In the genomic region with DNA sequence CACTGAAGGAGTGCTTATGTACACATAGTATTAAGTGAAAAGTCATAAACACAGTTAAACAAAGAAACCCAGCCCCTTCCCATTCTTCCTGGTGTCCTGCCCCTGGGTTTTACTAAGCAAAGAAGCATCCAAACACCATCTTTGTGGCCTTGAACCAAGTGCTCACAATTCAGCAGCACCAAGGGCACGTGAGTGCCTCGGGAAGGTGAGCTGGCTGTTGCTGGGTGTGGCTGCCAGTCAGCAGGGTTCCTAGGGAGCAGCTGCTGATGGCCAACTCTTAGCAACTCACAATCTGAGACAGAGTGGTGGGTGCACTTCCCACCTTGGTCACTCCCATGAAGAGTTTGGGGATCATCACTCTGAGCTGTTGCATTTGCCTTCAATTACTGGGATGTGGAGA, we compare ENCODE assay signal across 28 cellular contexts.
A peak's percentile ranks its signal among the peaks of the same experiment; 100 is the strongest.
DNase-seq lines count a peak whose midpoint lies in the region; ATAC-seq and TF ChIP-seq lines count a peak whose summit lies in the region.
"Had no signal": no experiment of that assay in that cellular context is flagged by ENCODE, and none has a peak within 500 bp of the region (broad histone marks: within the 10 kb centered on the region; RNA-seq: fewer than 3 reads in every experiment).

No MANE protein-coding gene starts in this region.

- peak overlapping the region; percentile 37 for H3K27ac Mint-ChIP-seq in activated CD4-positive, alpha-beta T cell treated with anti-CD3 and anti-CD28 coated beads, Interleukin-2, amount 10 ng/mL, durations not matched to agents 7 days and 5 days
- no peak overlapping the region for H3K27ac Mint-ChIP-seq in glutamatergic neuron (ENCODE audit: unreplicated experiment)
- H3K27ac Mint-ChIP-seq in activated naive CD4-positive, alpha-beta T cell treated with anti-CD3 and anti-CD28 coated beads, Interleukin-2, amount 50 U/mL, for 72 hours: peak overlapping the region in 1 of 2 donors; percentile 63
- H3K27ac Mint-ChIP-seq: activated naive CD8-positive, alpha-beta T cell treated with anti-CD3 and anti-CD28 coated beads, Interleukin-2, amount 10 ng/mL, durations not matched to agents 7 days and 5 days; nephron progenitor cell; stimulated activated naive CD8-positive, alpha-beta T cell treated with anti-CD3 and anti-CD28 coated beads, Interleukin-15, amount 100 ng/mL, for 72 hours had no signal

- POLR2A ChIA-PET in activated CD4-positive, alpha-beta T cell treated with anti-CD3 and anti-CD28 coated beads, Interleukin-2, amount 10 ng/mL, durations not matched to agents 7 days and 5 days (lab: Charles Lee): no interaction called here

- CTCF ChIA-PET in activated CD4-positive, alpha-beta T cell treated with anti-CD3 and anti-CD28 coated beads, Interleukin-2, amount 10 ng/mL, durations not matched to agents 7 days and 5 days (lab: Charles Lee): interaction anchor here (1.0 to 1.4 kb wide), 3 partner anchors 10 to 33 kb away, joined by 3 to 4 read pairs (median 3); no protein-coding TSS in a partner anchor

- no peaks in the 10 kb centered on the region for H3K79me2 ChIP-seq in osteoblast (ENCODE audit: insufficient read depth, low read length)

- H3K27me3 ChIP-seq in MG63 (no peaks in the 10 kb centered on the region), colonic mucosa (no peaks in the 10 kb centered on the region), osteoblast (ENCODE audit: insufficient read depth, low read length) (no peaks in the 10 kb centered on the region)
- H3K27me3 ChIP-seq: BLaER1 treated with 17β-estradiol and CSF1 and Interleukin-3, amounts not matched to agents 10 nM and 100 nM; ovary; Peyer's patch; tibial artery had no signal

- no peak overlapping the region for H2AFZ ChIP-seq in osteoblast (ENCODE audit: low read length)

- no peaks in the 10 kb centered on the region for H3K27me3 Mint-ChIP-seq in activated CD4-positive, alpha-beta T cell treated with anti-CD3 and anti-CD28 coated beads, Interleukin-2, amount 10 ng/mL, durations not matched to agents 7 days and 5 days
- no peaks in the 10 kb centered on the region for H3K27me3 Mint-ChIP-seq in glutamatergic neuron (ENCODE audit: unreplicated experiment)
- H3K27me3 Mint-ChIP-seq: activated naive CD8-positive, alpha-beta T cell treated with anti-CD3 and anti-CD28 coated beads, Interleukin-2, amount 10 ng/mL, durations not matched to agents 7 days and 5 days; stimulated activated naive CD8-positive, alpha-beta T cell treated with anti-CD3 and anti-CD28 coated beads, Interleukin-15, amount 100 ng/mL, for 72 hours had no signal

- no peaks in the 10 kb centered on the region for H3K4me1 ChIP-seq in colonic mucosa
- H3K4me1 ChIP-seq in osteoblast (ENCODE audit: insufficient read depth, low read length): no peaks in the 10 kb centered on the region
- H3K4me1 ChIP-seq: BLaER1 treated with 17β-estradiol and CSF1 and Interleukin-3, amounts not matched to agents 10 nM and 100 nM; Peyer's patch; tibial artery had no signal

- no peak for ATAC-seq in activated naive CD4-positive, alpha-beta T cell treated with anti-CD3 and anti-CD28 coated beads, Interleukin-2, amount 50 U/mL, for 72 hours
- ATAC-seq: left ventricle myocardium superior; stimulated activated naive CD8-positive, alpha-beta T cell treated with anti-CD3 and anti-CD28 coated beads, Interleukin-15, amount 100 ng/mL, for 72 hours had no signal

- H3K9me3 ChIP-seq in MG63 (no peaks in the 10 kb centered on the region), colonic mucosa (no peaks in the 10 kb centered on the region), osteoblast (ENCODE audit: low read depth, low read length) (no peaks in the 10 kb centered on the region)
- H3K9me3 ChIP-seq: ovary, Peyer's patch, tibial artery had no signal

- H3K4me2 ChIP-seq in osteoblast (ENCODE audit: insufficient read depth, low read length): no peak overlapping the region
- H3K4me2 ChIP-seq: BLaER1 treated with 17β-estradiol and CSF1 and Interleukin-3, amounts not matched to agents 10 nM and 100 nM had no signal

- H3K36me3 Mint-ChIP-seq in activated CD4-positive, alpha-beta T cell treated with anti-CD3 and anti-CD28 coated beads, Interleukin-2, amount 10 ng/mL, durations not matched to agents 7 days and 5 days (ENCODE audit: low read depth): peaks cover 76% of the 10 kb centered on the region
- no peaks in the 10 kb centered on the region for H3K36me3 Mint-ChIP-seq in glutamatergic neuron (ENCODE audit: unreplicated experiment)
- peaks cover 41 to 65% of the 10 kb centered on the region in 2 donors for H3K36me3 Mint-ChIP-seq in activated naive CD4-positive, alpha-beta T cell treated with anti-CD3 and anti-CD28 coated beads, Interleukin-2, amount 50 U/mL, for 72 hours

- H3K27ac ChIP-seq in colonic mucosa (no peak overlapping the region), osteoblast (ENCODE audit: low read depth, low read length) (no peak overlapping the region)
- H3K27ac ChIP-seq: BLaER1 treated with 17β-estradiol and CSF1 and Interleukin-3, amounts not matched to agents 10 nM and 100 nM; ovary; Peyer's patch; tibial artery; WERI-Rb-1 had no signal

- DNase-seq in activated CD4-positive, alpha-beta T cell treated with anti-CD3 and anti-CD28 coated beads, Interleukin-2, amount 10 ng/mL, durations not matched to agents 7 days and 5 days: no peak
- no peak for DNase-seq in activated CD4-positive, alpha-beta T cell treated with anti-CD3 and anti-CD28 coated beads for 1 hour
- peak; percentile 37 for DNase-seq in MG63
- peak; percentile 29 for DNase-seq in colonic mucosa
- DNase-seq in osteoblast (ENCODE audit: insufficient read length, low spot score, missing footprints): peak; percentile 74
- DNase-seq in glutamatergic neuron: no peak
- no peak for DNase-seq in activated naive CD4-positive, alpha-beta T cell treated with anti-CD3 and anti-CD28 coated beads, Interleukin-2, amount 50 U/mL, for 72 hours (ENCODE audit: low spot score in 2 of 2)
- DNase-seq: activated CD8-positive, alpha-beta memory T cell treated with anti-CD3 and anti-CD28 coated beads, Interleukin-2, amount 50 U/mL, for 4 hours; activated naive CD8-positive, alpha-beta T cell treated with anti-CD3 and anti-CD28 coated beads, Interleukin-2, amount 10 ng/mL, durations not matched to agents 7 days and 5 days; central memory CD4-positive, alpha-beta T cell; dermis blood vessel endothelial cell; DMS79; HCEC 1CT; left ventricle myocardium superior; midbrain; NCI-H1092; NCI-H2081; NCI-H510A treated with DMSO at 0.1 percent for 48 hours; nephron progenitor cell; ovary; Peyer's patch; SHP77 treated with DMSO at 0.1 percent for 48 hours; small intestine; stimulated activated naive CD8-positive, alpha-beta T cell treated with anti-CD3 and anti-CD28 coated beads, Interleukin-15, amount 100 ng/mL, for 72 hours; T-helper 9 cell; tibial artery; WERI-Rb-1 had no signal

- H3K36me3 ChIP-seq in MG63 (no peaks in the 10 kb centered on the region), colonic mucosa (no peaks in the 10 kb centered on the region), osteoblast (ENCODE audit: insufficient read depth, low read length) (no peaks in the 10 kb centered on the region)
- H3K36me3 ChIP-seq: ovary, WERI-Rb-1 had no signal

- H4K20me1 ChIP-seq in osteoblast (ENCODE audit: insufficient read depth, low read length): no peaks in the 10 kb centered on the region
- H4K20me1 ChIP-seq: BLaER1 treated with 17β-estradiol and CSF1 and Interleukin-3, amounts not matched to agents 10 nM and 100 nM had no signal

- no peak overlapping the region for H3K9ac ChIP-seq in colonic mucosa (ENCODE audit: low read depth in 2 of 2, low read length in 2 of 2)
- H3K9ac ChIP-seq: BLaER1 treated with 17β-estradiol and CSF1 and Interleukin-3, amounts not matched to agents 10 nM and 100 nM had no signal

- H3K4me3 ChIP-seq in MG63 (no peak overlapping the region), colonic mucosa (no peak overlapping the region), osteoblast (ENCODE audit: insufficient read depth, low read length) (no peak overlapping the region)
- H3K4me3 ChIP-seq: BLaER1 treated with 17β-estradiol and CSF1 and Interleukin-3, amounts not matched to agents 10 nM and 100 nM; ovary; Peyer's patch; tibial artery had no signal

- no peak for TF ChIP-seq CTCF in colonic mucosa (IDR thresholded peaks at IDR 0.05)
- TF ChIP-seq CTCF in osteoblast (IDR thresholded peaks at IDR 0.05; ENCODE audit: extremely low read depth, low read depth, low read length): no peak
- no peak for TF ChIP-seq CTCF in glutamatergic neuron (IDR thresholded peaks at IDR 0.05; ENCODE audit: partially characterized antibody, unreplicated experiment)

- peaks cover 16% of the 10 kb centered on the region for H3K4me1 Mint-ChIP-seq in activated CD4-positive, alpha-beta T cell treated with anti-CD3 and anti-CD28 coated beads, Interleukin-2, amount 10 ng/mL, durations not matched to agents 7 days and 5 days
- H3K4me1 Mint-ChIP-seq in glutamatergic neuron (ENCODE audit: low read depth, unreplicated experiment): peaks cover 22% of the 10 kb centered on the region
- H3K4me1 Mint-ChIP-seq: nephron progenitor cell; stimulated activated naive CD8-positive, alpha-beta T cell treated with anti-CD3 and anti-CD28 coated beads, Interleukin-15, amount 100 ng/mL, for 72 hours had no signal

- no peak overlapping the region for H3K4me3 Mint-ChIP-seq in activated CD4-positive, alpha-beta T cell treated with anti-CD3 and anti-CD28 coated beads, Interleukin-2, amount 10 ng/mL, durations not matched to agents 7 days and 5 days
- H3K4me3 Mint-ChIP-seq in glutamatergic neuron (ENCODE audit: unreplicated experiment): no peak overlapping the region
- H3K4me3 Mint-ChIP-seq: activated naive CD8-positive, alpha-beta T cell treated with anti-CD3 and anti-CD28 coated beads, Interleukin-2, amount 10 ng/mL, durations not matched to agents 7 days and 5 days; nephron progenitor cell; stimulated activated naive CD8-positive, alpha-beta T cell treated with anti-CD3 and anti-CD28 coated beads, Interleukin-15, amount 100 ng/mL, for 72 hours had no signal

- H3K9me3 Mint-ChIP-seq in activated CD4-positive, alpha-beta T cell treated with anti-CD3 and anti-CD28 coated beads, Interleukin-2, amount 10 ng/mL, durations not matched to agents 7 days and 5 days: peaks cover 2% of the 10 kb centered on the region
- H3K9me3 Mint-ChIP-seq in glutamatergic neuron (ENCODE audit: unreplicated experiment): peaks cover 2% of the 10 kb centered on the region
- peaks cover 0 to 18% of the 10 kb centered on the region in 2 donors for H3K9me3 Mint-ChIP-seq in activated naive CD4-positive, alpha-beta T cell treated with anti-CD3 and anti-CD28 coated beads, Interleukin-2, amount 50 U/mL, for 72 hours
- H3K9me3 Mint-ChIP-seq: nephron progenitor cell had no signal

- intact Hi-C loops in colonic mucosa (cut with DNase I): no loop called here

Comparison
In these comparisons a context has a peak if more than half of its experiments do, and no peak if none do; other contexts are left out.
1. DNase-seq: peak in MG63 (single experiment), colonic mucosa (single experiment) and osteoblast (single experiment); none in activated CD4-positive, alpha-beta T cell treated with anti-CD3 and anti-CD28 coated beads, Interleukin-2, amount 10 ng/mL, durations not matched to agents 7 days and 5 days (single experiment), activated CD4-positive, alpha-beta T cell treated with anti-CD3 and anti-CD28 coated beads for 1 hour (single experiment), glutamatergic neuron (single experiment) and activated naive CD4-positive, alpha-beta T cell treated with anti-CD3 and anti-CD28 coated beads, Interleukin-2, amount 50 U/mL, for 72 hours (0 of 2).